Comparison of ENCODE assay signal across 9 cellular contexts in genomic region chr3:37024092-37024491, GRCh38. TPM values are rescaled to one million over a fixed set of nuclear protein-coding genes. Genes with fewer than 3 reads are reported as not detected.
DNase-seq lines count a peak whose midpoint lies in the region; ATAC-seq and TF ChIP-seq lines count a peak whose summit lies in the region.
"Had no signal": no experiment of that assay in that cellular context is flagged by ENCODE, and none has a peak within 500 bp of the region (broad histone marks: within the 10 kb centered on the region; RNA-seq: fewer than 3 reads in every experiment).

No MANE protein-coding gene starts in this region.

- H3K27ac ChIP-seq in KMS-11 (no peak overlapping the region), brain microvascular endothelial cell (no peak overlapping the region)

- H3K4me2 ChIP-seq in KMS-11 = no peak overlapping the region

- H3K4me1 ChIP-seq in KMS-11 (ENCODE audit: low read depth, poor library complexity, severe bottlenecking) = peaks cover 5% of the 10 kb centered on the region

- ATAC-seq in natural killer cell treated with Interleukin-12 subunit alpha and Interleukin-12 subunit beta and Interleukin-15 and Interleukin-18, amount 100 ng/mL, for 72 hours = no peak
- ATAC-seq in GM21786 (IDR thresholded peaks at IDR 0.05; ENCODE audit: unreplicated experiment) (no peak), HG03439 (IDR thresholded peaks at IDR 0.05; ENCODE audit: unreplicated experiment) (no peak)

- H3K4me3 Mint-ChIP-seq in natural killer cell treated with Interleukin-12 subunit alpha and Interleukin-12 subunit beta and Interleukin-15 and Interleukin-18, amount 100 ng/mL, for 72 hours = no peak overlapping the region

- no peaks in the 10 kb centered on the region for H3K27me3 Mint-ChIP-seq in natural killer cell treated with Interleukin-12 subunit alpha and Interleukin-12 subunit beta and Interleukin-15 and Interleukin-18, amount 100 ng/mL, for 72 hours

- TF ChIP-seq CTCF in KMS-11 (conservative IDR thresholded peaks at IDR 0.05; ENCODE audit: low read depth, low read length) = peak; percentile 32; the same call in 1 of the 2 replicates
- peak; percentile 37 for TF ChIP-seq CTCF in brain microvascular endothelial cell (IDR thresholded peaks at IDR 0.05; ENCODE audit: low read depth, low read length, missing control alignments)

- H3K27me3 ChIP-seq in KMS-11 (ENCODE audit: insufficient read depth, low read depth) (no peaks in the 10 kb centered on the region), brain microvascular endothelial cell (replicated peaks) (no peaks in the 10 kb centered on the region)

- no peak overlapping the region for H2AFZ ChIP-seq in KMS-11 (ENCODE audit: low read depth)

- H3K36me3 ChIP-seq in KMS-11 (ENCODE audit: insufficient read depth) = no peaks in the 10 kb centered on the region
- H3K36me3 ChIP-seq in brain microvascular endothelial cell (replicated peaks) = peaks cover 58% of the 10 kb centered on the region

- no peaks in the 10 kb centered on the region for H3K9me3 Mint-ChIP-seq in natural killer cell treated with Interleukin-12 subunit alpha and Interleukin-12 subunit beta and Interleukin-15 and Interleukin-18, amount 100 ng/mL, for 72 hours

- no peak overlapping the region for H3K9ac ChIP-seq in KMS-11

- peak overlapping the region; percentile 5 to 81 for H3K27ac Mint-ChIP-seq in natural killer cell treated with Interleukin-12 subunit alpha and Interleukin-12 subunit beta and Interleukin-15 and Interleukin-18, amount 100 ng/mL, for 72 hours

- no peaks in the 10 kb centered on the region for H3K79me2 ChIP-seq in KMS-11 (ENCODE audit: insufficient read depth, low read depth)

- H3K4me3 ChIP-seq in KMS-11 (IDR thresholded peaks at IDR 0.05; ENCODE audit: insufficient read depth, low read depth, low read length) = no peak overlapping the region
- H3K4me3 ChIP-seq in brain microvascular endothelial cell (ENCODE audit: low read depth, low read length) = no peak overlapping the region

- H3K4me1 Mint-ChIP-seq in natural killer cell treated with Interleukin-12 subunit alpha and Interleukin-12 subunit beta and Interleukin-15 and Interleukin-18, amount 100 ng/mL, for 72 hours (ENCODE audit: low read depth in 2 of 2) = peaks cover 10% of the 10 kb centered on the region in 2 donors

- in situ Hi-C loops in brain microvascular endothelial cell (cut with HindIII; ENCODE audit: low pct_ligation_motif_present, low sequenced_read_pairs) = no loop called here

- DNase-seq in EH (ENCODE audit: low read depth) = peak; percentile 44
- no peak for DNase-seq in brain microvascular endothelial cell
- no peak for DNase-seq in natural killer cell treated with Interleukin-12 subunit alpha and Interleukin-12 subunit beta and Interleukin-15 and Interleukin-18, amount 100 ng/mL, for 72 hours (ENCODE audit: low spot score)
- DNase-seq in NCI-H510A (lab: John Stamatoyannopoulos, UW) = no peak
- DNase-seq in ureter (ENCODE audit: low spot score) = no peak
- DNase-seq: T-helper 9 cell had no signal

- H3K36me3 Mint-ChIP-seq in natural killer cell treated with Interleukin-12 subunit alpha and Interleukin-12 subunit beta and Interleukin-15 and Interleukin-18, amount 100 ng/mL, for 72 hours = peaks cover 29% of the 10 kb centered on the region

- no peaks in the 10 kb centered on the region for H4K20me1 ChIP-seq in KMS-11 (ENCODE audit: insufficient read depth)

RNA-seq across cellular contexts. Expression of gene MLH1, which starts 30.8 kb away (rescaled TPM):
- total RNA-seq in natural killer cell treated with Interleukin-12 subunit alpha and Interleukin-12 subunit beta and Interleukin-15 and Interleukin-18, amount 100 ng/mL, for 72 hours = 10 to 100 TPM; 52.8 to 69.5 TPM
- 42.7 TPM for total RNA-seq in ureter

RNA-seq across cellular contexts. Expression of gene EPM2AIP1, which starts 31.2 kb away (rescaled TPM):
- 10 to 100 TPM; 11.4 to 21.2 TPM for total RNA-seq in natural killer cell treated with Interleukin-12 subunit alpha and Interleukin-12 subunit beta and Interleukin-15 and Interleukin-18, amount 100 ng/mL, for 72 hours
- total RNA-seq in ureter = 35.4 TPM
